8 cellular contexts compared by ENCODE assay signal in genomic region chr7:28958235-28958945, GRCh38. TPM values are rescaled to one million over a fixed set of nuclear protein-coding genes. Genes with fewer than 3 reads are reported as not detected.
DNase-seq lines count a peak whose midpoint lies in the region; ATAC-seq and FAIRE-seq lines count a peak whose summit lies in the region.

Gene TRIL, minus strand, starts transcription at chr7:28958330. Its CDS starts 284 bp downstream, at chr7:28958046.

- H3K9me3 Mint-ChIP-seq in activated CD4-positive, alpha-beta memory T cell treated with anti-CD3 and anti-CD28 coated beads for 36 hours: no peaks in the 10 kb centered on the region
- no peaks in the 10 kb centered on the region for H3K9me3 Mint-ChIP-seq in naive thymus-derived CD8-positive, alpha-beta T cell

- peak within 1 kb of the TSS; percentile 23 for H3K4me3 Mint-ChIP-seq in activated CD4-positive, alpha-beta memory T cell treated with anti-CD3 and anti-CD28 coated beads for 36 hours
- H3K4me3 Mint-ChIP-seq in naive thymus-derived CD8-positive, alpha-beta T cell: peak within 1 kb of the TSS in 9 of 10 donors; percentile 29 to 65 (median 50)

- CTCF ChIA-PET in activated CD4-positive, alpha-beta memory T cell treated with anti-CD3 and anti-CD28 coated beads for 36 hours (lab: Charles Lee): interaction anchor here (2.2 to 6.8 kb wide), 3 partner anchors 15 to 142 kb away, joined by 9 to 96 read pairs (median 22); no protein-coding TSS in a partner anchor

- intact Hi-C loops in activated CD4-positive, alpha-beta memory T cell treated with anti-CD3 and anti-CD28 coated beads for 36 hours (cut with micrococcal nuclease): loop anchor here (5.0 to 10.0 kb wide), 2 partner anchors 134 to 606 kb away; partner anchors contain the start of gene PRR15

- DNase-seq in activated CD4-positive, alpha-beta T cell treated with anti-CD3 and anti-CD28 coated beads for 48 hours: peak; percentile 12
- DNase-seq in activated CD4-positive, alpha-beta T cell treated with anti-CD3 and anti-CD28 coated beads, Interleukin-2, amount 50 U/mL, for 1 hour: no peak
- peak; percentile 12 for DNase-seq in activated CD4-positive, alpha-beta memory T cell treated with anti-CD3 and anti-CD28 coated beads for 36 hours
- peak; percentile 75 to 79 for DNase-seq in frontal cortex (ENCODE audit: low spot score in 2 of 2)
- DNase-seq in naive thymus-derived CD8-positive, alpha-beta T cell: no peak
- no peak for DNase-seq in HTR-8/SVneo (ENCODE audit: insufficient read length, low spot score)

- POLR2A ChIA-PET in activated CD4-positive, alpha-beta memory T cell treated with anti-CD3 and anti-CD28 coated beads for 36 hours (lab: Charles Lee): no interaction called here
- POLR2A ChIA-PET in naive thymus-derived CD8-positive, alpha-beta T cell (lab: Charles Lee): no interaction called here

- peaks cover 50% of the 10 kb centered on the region for H3K27me3 Mint-ChIP-seq in activated CD4-positive, alpha-beta memory T cell treated with anti-CD3 and anti-CD28 coated beads for 36 hours
- peaks cover 28 to 67% (median 42%) of the 10 kb centered on the region in 5 donors for H3K27me3 Mint-ChIP-seq in naive thymus-derived CD8-positive, alpha-beta T cell

- FAIRE-seq in frontal cortex (lab: Jason Lieb, UNC) (no peak), HTR-8/SVneo (lab: Jason Lieb, UNC) (no peak)

- H3K36me3 Mint-ChIP-seq in activated CD4-positive, alpha-beta memory T cell treated with anti-CD3 and anti-CD28 coated beads for 36 hours: no peaks in the 10 kb centered on the region
- H3K36me3 Mint-ChIP-seq in naive thymus-derived CD8-positive, alpha-beta T cell: no peaks in the 10 kb centered on the region

- no peak within 1 kb of the TSS for H3K27ac Mint-ChIP-seq in activated CD4-positive, alpha-beta memory T cell treated with anti-CD3 and anti-CD28 coated beads for 36 hours
- no peak within 1 kb of the TSS for H3K27ac Mint-ChIP-seq in naive thymus-derived CD8-positive, alpha-beta T cell

- peaks cover 9% of the 10 kb centered on the region for H3K4me1 Mint-ChIP-seq in activated CD4-positive, alpha-beta memory T cell treated with anti-CD3 and anti-CD28 coated beads for 36 hours (ENCODE audit: low read depth)
- H3K4me1 Mint-ChIP-seq in naive thymus-derived CD8-positive, alpha-beta T cell: peaks cover 0 to 19% (median 14%) of the 10 kb centered on the region in 4 donors

- no peak for ATAC-seq in naive thymus-derived CD8-positive, alpha-beta T cell
- no peak for ATAC-seq in GM19455 (IDR thresholded peaks at IDR 0.05; ENCODE audit: unreplicated experiment)
- no peak for ATAC-seq in HG02852 (IDR thresholded peaks at IDR 0.05; ENCODE audit: unreplicated experiment)

RNA-seq across cellular contexts. Expression of gene TRIL, which starts in this region (rescaled TPM):
- total RNA-seq in activated CD4-positive, alpha-beta memory T cell treated with anti-CD3 and anti-CD28 coated beads for 36 hours: not detected
- 17.5 TPM for total RNA-seq in frontal cortex
- not detected for total RNA-seq in naive thymus-derived CD8-positive, alpha-beta T cell
- polyA plus RNA-seq in naive thymus-derived CD8-positive, alpha-beta T cell: not detected

Comparison
In these comparisons a context has a peak if more than half of its experiments do, and no peak if none do; other contexts are left out.
1. RNA of gene TRIL (total RNA-seq): 17.5 TPM in frontal cortex (single experiment); not detected in activated CD4-positive, alpha-beta memory T cell treated with anti-CD3 and anti-CD28 coated beads for 36 hours and not detected in naive thymus-derived CD8-positive, alpha-beta T cell; every median in the first group is over 10 times any median in the second.
2. DNase-seq: peak in activated CD4-positive, alpha-beta T cell treated with anti-CD3 and anti-CD28 coated beads for 48 hours (single experiment) and frontal cortex (2 of 2); none in activated CD4-positive, alpha-beta T cell treated with anti-CD3 and anti-CD28 coated beads, Interleukin-2, amount 50 U/mL, for 1 hour (single experiment), naive thymus-derived CD8-positive, alpha-beta T cell (0 of 10) and HTR-8/SVneo (single experiment).
3. Peak in DNase-seq in activated CD4-positive, alpha-beta memory T cell treated with anti-CD3 and anti-CD28 coated beads for 36 hours; RNA of the gene not detected or under 1 TPM.